23 cellular contexts compared by ENCODE assay signal in genomic region chr17:63685021-63685420, GRCh38. TPM values are rescaled to one million over a fixed set of nuclear protein-coding genes. Genes with fewer than 3 reads are reported as not detected.
A peak's percentile ranks its signal among the peaks of the same experiment; 100 is the strongest.
DNase-seq lines count a peak whose midpoint lies in the region; ATAC-seq, FAIRE-seq and TF ChIP-seq lines count a peak whose summit lies in the region.
"Had no signal": no experiment of that assay in that cellular context is flagged by ENCODE, and none has a peak within 500 bp of the region (broad histone marks: within the 10 kb centered on the region; RNA-seq: fewer than 3 reads in every experiment).

No MANE protein-coding gene starts in this region.

- CTCF ChIA-PET in endothelial cell of umbilical vein (lab: Charles Lee): interaction anchor here (1.1 kb wide), 1 partner anchor 12 kb away, joined by 3 read pairs; no protein-coding TSS in a partner anchor

- H3K36me3 ChIP-seq in endothelial cell of umbilical vein (ENCODE audit: control insufficient read depth in 2 of 2, extremely low read depth in 1 of 2, insufficient read depth in 2 of 2, low read length in 2 of 2): peaks cover 9 to 41% of the 10 kb centered on the region in 2 experiments
- H3K36me3 ChIP-seq in osteoblast (ENCODE audit: insufficient read depth, low read length): peaks cover 50% of the 10 kb centered on the region
- peaks cover 0 to 59% (median 13%) of the 10 kb centered on the region in 4 donors for H3K36me3 ChIP-seq in right lobe of liver

- no peak overlapping the region for H3K4me3 Mint-ChIP-seq in naive thymus-derived CD8-positive, alpha-beta T cell
- H3K4me3 Mint-ChIP-seq: activated CD4-positive, alpha-beta memory T cell treated with anti-CD3 and anti-CD28 coated beads, Interleukin-2, amount 10 ng/mL, durations not matched to agents 7 days and 5 days; activated naive CD8-positive, alpha-beta T cell treated with anti-CD3 and anti-CD28 coated beads for 36 hours; activated T-helper 1 cell treated with anti-CD3 and anti-CD28 coated beads, Interleukin-12 subunit alpha, Interleukin-12 subunit beta, Interleukin-2, Interleukin-4 antibody, amounts not matched to agents 30 ng/mL and 10 ng/mL and 1 ng/mL, durations not matched to agents 14 hours and 24 hours and 36 hours; B cell; dendritic cell treated with granulocyte-macrophage colony-stimulating factor and Interleukin-4, amounts not matched to agents 40 ng/mL and 50 ng/mL, for 4 days; WTC11 had no signal

- FAIRE-seq in endothelial cell of umbilical vein (lab: Jason Lieb, UNC): peak; percentile 15
- no peak for FAIRE-seq in GM12892 (lab: Jason Lieb, UNC)
- FAIRE-seq: small intestine had no signal

- dilution Hi-C loops in endothelial cell of umbilical vein (cut with MboI; ENCODE audit: extremely low pct_ligation_motif_present, low sequenced_read_pairs): no loop called here

- peak overlapping the region; percentile 52 for H3K27ac ChIP-seq in C4-2B
- no peak overlapping the region for H3K27ac ChIP-seq in endothelial cell of umbilical vein (ENCODE audit: insufficient read depth, low read depth, low read length)
- no peak overlapping the region for H3K27ac ChIP-seq in osteoblast (ENCODE audit: low read depth, low read length)
- H3K27ac ChIP-seq in right lobe of liver: no peak overlapping the region
- H3K27ac ChIP-seq: gastrocnemius medialis, left ventricle myocardium inferior, testis had no signal

- H4K20me1 ChIP-seq in endothelial cell of umbilical vein (replicated peaks; ENCODE audit: control insufficient read depth, extremely low read depth, insufficient read depth, low read length): no peaks in the 10 kb centered on the region
- peaks cover 2% of the 10 kb centered on the region for H4K20me1 ChIP-seq in osteoblast (ENCODE audit: insufficient read depth, low read length)

- POLR2A ChIA-PET in endothelial cell of umbilical vein (lab: Charles Lee): no interaction called here
- POLR2A ChIA-PET in naive thymus-derived CD8-positive, alpha-beta T cell (lab: Charles Lee): interaction anchor here (4.3 kb wide), 1 partner anchor 11 kb away, joined by 43 read pairs; no protein-coding TSS in a partner anchor

- no peak for TF ChIP-seq CTCF in C4-2B (conservative IDR thresholded peaks at IDR 0.05)
- no peak for TF ChIP-seq CTCF in LNCaP clone FGC (IDR thresholded peaks at IDR 0.05; ENCODE audit: control insufficient read depth, extremely low read depth, insufficient read depth)
- TF ChIP-seq CTCF in endothelial cell of umbilical vein (IDR thresholded peaks at IDR 0.05; ENCODE audit: extremely low read depth in 1 of 2, insufficient read depth in 1 of 2, low read depth in 1 of 2, low read length in 2 of 2): no peak
- TF ChIP-seq CTCF in osteoblast (IDR thresholded peaks at IDR 0.05; ENCODE audit: extremely low read depth, low read depth, low read length): no peak
- no peak for TF ChIP-seq CTCF in right lobe of liver (IDR thresholded peaks at IDR 0.05)

- no peak overlapping the region for H3K9ac ChIP-seq in endothelial cell of umbilical vein (replicated peaks; ENCODE audit: extremely low read depth, insufficient read depth, low read length)

- peak overlapping the region in 2 of 10 donors; percentile 3 to 72 for H3K27ac Mint-ChIP-seq in naive thymus-derived CD8-positive, alpha-beta T cell
- H3K27ac Mint-ChIP-seq: activated CD4-positive, alpha-beta memory T cell treated with anti-CD3 and anti-CD28 coated beads, Interleukin-2, amount 10 ng/mL, durations not matched to agents 7 days and 5 days; activated naive CD8-positive, alpha-beta T cell treated with anti-CD3 and anti-CD28 coated beads for 36 hours; activated T-helper 1 cell treated with anti-CD3 and anti-CD28 coated beads, Interleukin-12 subunit alpha, Interleukin-12 subunit beta, Interleukin-2, Interleukin-4 antibody, amounts not matched to agents 30 ng/mL and 10 ng/mL and 1 ng/mL, durations not matched to agents 14 hours and 24 hours and 36 hours; B cell; dendritic cell treated with granulocyte-macrophage colony-stimulating factor and Interleukin-4, amounts not matched to agents 40 ng/mL and 50 ng/mL, for 4 days; WTC11 had no signal

- H3K36me3 Mint-ChIP-seq in naive thymus-derived CD8-positive, alpha-beta T cell: peaks cover 0 to 78% (median 6%) of the 10 kb centered on the region in 3 donors

- 67% methylated on average over 1 of the region's 2 CpGs for WGBS in right lobe of liver (ENCODE audit: insufficient coverage, low coverage, low lambda C conversion rate, missing lambda C conversion rate)

- no peak overlapping the region for H3K4me3 ChIP-seq in LNCaP clone FGC (ENCODE audit: low read depth, low read length)
- no peak overlapping the region for H3K4me3 ChIP-seq in endothelial cell of umbilical vein (replicated peaks in 1 of 3; ENCODE audit: insufficient read depth in 1 of 3, low read depth in 1 of 3, low read length in 3 of 3)
- no peak overlapping the region for H3K4me3 ChIP-seq in osteoblast (ENCODE audit: insufficient read depth, low read length)
- no peak overlapping the region for H3K4me3 ChIP-seq in right lobe of liver
- H3K4me3 ChIP-seq: gastrocnemius medialis, left ventricle myocardium inferior, testis had no signal

- H3K4me1 Mint-ChIP-seq in naive thymus-derived CD8-positive, alpha-beta T cell: peaks cover 3 to 12% (median 7%) of the 10 kb centered on the region in 4 donors
- H3K4me1 Mint-ChIP-seq: B cell had no signal

- H3K27me3 Mint-ChIP-seq in naive thymus-derived CD8-positive, alpha-beta T cell: no peaks in the 10 kb centered on the region
- H3K27me3 Mint-ChIP-seq: activated CD4-positive, alpha-beta memory T cell treated with anti-CD3 and anti-CD28 coated beads, Interleukin-2, amount 10 ng/mL, durations not matched to agents 7 days and 5 days; activated naive CD8-positive, alpha-beta T cell treated with anti-CD3 and anti-CD28 coated beads for 36 hours; B cell; dendritic cell treated with granulocyte-macrophage colony-stimulating factor and Interleukin-4, amounts not matched to agents 40 ng/mL and 50 ng/mL, for 4 days had no signal

- TF ChIP-seq POLR2A in endothelial cell of umbilical vein (IDR thresholded peaks at IDR 0.05; ENCODE audit: low read depth, low read length) (no peak), right lobe of liver (IDR thresholded peaks at IDR 0.05) (no peak), GM12892 (IDR thresholded peaks at IDR 0.05; ENCODE audit: low read depth, low read length) (no peak)

- H3K9me3 ChIP-seq in endothelial cell of umbilical vein (replicated peaks; ENCODE audit: control insufficient read depth, insufficient read depth, low read length) (no peaks in the 10 kb centered on the region), osteoblast (ENCODE audit: low read depth, low read length) (no peaks in the 10 kb centered on the region), right lobe of liver (no peaks in the 10 kb centered on the region)
- H3K9me3 ChIP-seq: gastrocnemius medialis, left ventricle myocardium inferior, testis had no signal

- peak; percentile 59 for DNase-seq in LNCaP clone FGC (ENCODE audit: low read depth)
- no peak for DNase-seq in endothelial cell of umbilical vein (ENCODE audit: low read depth, low spot score)
- peak; percentile 29 for DNase-seq in osteoblast (ENCODE audit: insufficient read length, low spot score, missing footprints)
- DNase-seq in right lobe of liver: no peak
- no peak for DNase-seq in stimulated activated CD4-positive, alpha-beta T cell treated with anti-CD3 and anti-CD28 coated beads, Interleukin-2, amount 100 ng/mL, for 24 hours
- no peak for DNase-seq in naive thymus-derived CD8-positive, alpha-beta T cell
- no peak for DNase-seq in GM12892 (ENCODE audit: insufficient read length)
- DNase-seq: activated CD4-positive, alpha-beta memory T cell treated with anti-CD3 and anti-CD28 coated beads, Interleukin-2, amount 10 ng/mL, durations not matched to agents 7 days and 5 days; activated naive CD8-positive, alpha-beta T cell treated with anti-CD3 and anti-CD28 coated beads for 36 hours; Calu3; gastrocnemius medialis; GDM1; left ventricle myocardium inferior; NCI-H146; small intestine; stimulated activated CD8-positive, alpha-beta memory T cell treated with anti-CD3 and anti-CD28 coated beads, Interleukin-4, amount 100 ng/mL, for 48 hours; T-helper 1 cell; testis had no signal

- H3K9me3 Mint-ChIP-seq in naive thymus-derived CD8-positive, alpha-beta T cell: no peaks in the 10 kb centered on the region
- H3K9me3 Mint-ChIP-seq: activated CD4-positive, alpha-beta memory T cell treated with anti-CD3 and anti-CD28 coated beads, Interleukin-2, amount 10 ng/mL, durations not matched to agents 7 days and 5 days; activated naive CD8-positive, alpha-beta T cell treated with anti-CD3 and anti-CD28 coated beads for 36 hours; activated T-helper 1 cell treated with anti-CD3 and anti-CD28 coated beads, Interleukin-12 subunit alpha, Interleukin-12 subunit beta, Interleukin-2, Interleukin-4 antibody, amounts not matched to agents 30 ng/mL and 10 ng/mL and 1 ng/mL, durations not matched to agents 14 hours and 24 hours and 36 hours; dendritic cell treated with granulocyte-macrophage colony-stimulating factor and Interleukin-4, amounts not matched to agents 40 ng/mL and 50 ng/mL, for 4 days; WTC11 had no signal

- H3K9me1 ChIP-seq in endothelial cell of umbilical vein (replicated peaks; ENCODE audit: control insufficient read depth, extremely low read depth, insufficient read depth, low read length): no peaks in the 10 kb centered on the region

- H3K4me2 ChIP-seq in endothelial cell of umbilical vein (ENCODE audit: insufficient read depth, low read length) (no peak overlapping the region), osteoblast (ENCODE audit: insufficient read depth, low read length) (no peak overlapping the region)

- no peak for ATAC-seq in right lobe of liver
- no peak for ATAC-seq in naive thymus-derived CD8-positive, alpha-beta T cell
- ATAC-seq: gastrocnemius medialis, WTC11 had no signal

- H3K79me2 ChIP-seq in endothelial cell of umbilical vein (ENCODE audit: control insufficient read depth, insufficient read depth, low read length) (peaks cover 3% of the 10 kb centered on the region), osteoblast (ENCODE audit: insufficient read depth, low read length) (no peaks in the 10 kb centered on the region)

- H3K4me1 ChIP-seq in endothelial cell of umbilical vein (ENCODE audit: control insufficient read depth, extremely low read depth, insufficient read depth, low read length): peaks cover 18% of the 10 kb centered on the region
- no peaks in the 10 kb centered on the region for H3K4me1 ChIP-seq in osteoblast (ENCODE audit: insufficient read depth, low read length)
- H3K4me1 ChIP-seq in right lobe of liver: peaks cover 0 to 10% (median 2%) of the 10 kb centered on the region in 4 donors
- H3K4me1 ChIP-seq: gastrocnemius medialis, testis had no signal

- intact Hi-C loops in endothelial cell of umbilical vein (cut with micrococcal nuclease): no loop called here
- intact Hi-C loops in right lobe of liver (cut with DNase I): no loop called here

- H2AFZ ChIP-seq in endothelial cell of umbilical vein (ENCODE audit: low read depth, low read length) (no peak overlapping the region), osteoblast (ENCODE audit: low read length) (no peak overlapping the region)

- H3K27me3 ChIP-seq in endothelial cell of umbilical vein (ENCODE audit: control insufficient read depth in 2 of 2, insufficient read depth in 2 of 2, low read length in 2 of 2): no peaks in the 10 kb centered on the region
- no peaks in the 10 kb centered on the region for H3K27me3 ChIP-seq in osteoblast (ENCODE audit: insufficient read depth, low read length)
- H3K27me3 ChIP-seq in right lobe of liver: no peaks in the 10 kb centered on the region
- H3K27me3 ChIP-seq: gastrocnemius medialis, testis had no signal

- BruUV-seq in endothelial cell of umbilical vein (replicated peaks; lab: Mats Ljungman, UMichigan): no TSS peak

RNA-seq across cellular contexts. Expression of gene LIMD2, which starts 14.9 kb away (rescaled TPM):
- total RNA-seq in endothelial cell of umbilical vein: 69.0 TPM in 2 replicates
- 83.9 and 99.9 TPM in 2 replicates for polyA plus RNA-seq in endothelial cell of umbilical vein
- 49.3 and 79.2 TPM in 2 replicates for polyA plus RNA-seq in endothelial cell of umbilical vein (2011; cell fraction: cytosol; rRNA removed)
- polyA plus RNA-seq in endothelial cell of umbilical vein (2011; cell fraction: nucleus; rRNA removed): 178 and 208 TPM in 2 replicates
- polyA plus RNA-seq in endothelial cell of umbilical vein (2012): 39.9 and 71.5 TPM in 2 replicates
- 19.3 and 23.6 TPM in 2 replicates for polyA minus RNA-seq in endothelial cell of umbilical vein
- not detected for polyA minus RNA-seq in endothelial cell of umbilical vein (2011; cell fraction: cytosol; rRNA and poly(A)+ RNA removed)
- polyA minus RNA-seq in endothelial cell of umbilical vein (2011; cell fraction: nucleus; rRNA and poly(A)+ RNA removed): 13.0 and 34.0 TPM in 2 replicates
- 4.3 and 5.9 TPM in 2 replicates for total RNA-seq in osteoblast
- 1 to 10 TPM; 2.8 to 9.4 (median 5.2) TPM for total RNA-seq in right lobe of liver
- total RNA-seq in naive thymus-derived CD8-positive, alpha-beta T cell: 100 to 1,000 TPM; 936 to 980 TPM
- polyA plus RNA-seq in naive thymus-derived CD8-positive, alpha-beta T cell: 100 to 1,000 TPM; 390 to 700 (median 632) TPM
- polyA plus RNA-seq in GM12892 (2012; ENCODE audit: missing spikeins): 79.9 TPM

RNA-seq across cellular contexts. Expression of gene STRADA, which starts 56.6 kb away (rescaled TPM):
- 47.0 and 49.6 TPM in 2 replicates for total RNA-seq in endothelial cell of umbilical vein
- 53.6 and 55.1 TPM in 2 replicates for polyA plus RNA-seq in endothelial cell of umbilical vein
- polyA plus RNA-seq in endothelial cell of umbilical vein (2011; cell fraction: cytosol; rRNA removed): 29.3 and 30.7 TPM in 2 replicates
- polyA plus RNA-seq in endothelial cell of umbilical vein (2011; cell fraction: nucleus; rRNA removed): 103 and 107 TPM in 2 replicates
- 37.1 and 46.6 TPM in 2 replicates for polyA plus RNA-seq in endothelial cell of umbilical vein (2012)
- 39.6 and 51.0 TPM in 2 replicates for polyA minus RNA-seq in endothelial cell of umbilical vein
- polyA minus RNA-seq in endothelial cell of umbilical vein (2011; cell fraction: cytosol; rRNA and poly(A)+ RNA removed): 6.7 TPM
- 37.4 and 55.2 TPM in 2 replicates for polyA minus RNA-seq in endothelial cell of umbilical vein (2011; cell fraction: nucleus; rRNA and poly(A)+ RNA removed)
- total RNA-seq in osteoblast: 29.7 and 35.4 TPM in 2 replicates
- total RNA-seq in right lobe of liver: 10 to 100 TPM in 5 of 6 experiments, 1 to 10 TPM in 1; 8.4 to 15.1 (median 13.0) TPM
- total RNA-seq in naive thymus-derived CD8-positive, alpha-beta T cell: 10 to 100 TPM; 57.0 to 57.1 TPM
- polyA plus RNA-seq in naive thymus-derived CD8-positive, alpha-beta T cell: 10 to 100 TPM; 17.8 to 24.5 (median 23.6) TPM
- 48.4 TPM for polyA plus RNA-seq in GM12892 (2012; ENCODE audit: missing spikeins)

Comparison
In these comparisons a context has a peak if more than half of its experiments do, and no peak if none do; other contexts are left out.
1. DNase-seq: peak in LNCaP clone FGC (single experiment) and osteoblast (single experiment); none in endothelial cell of umbilical vein (single experiment), right lobe of liver (0 of 3), stimulated activated CD4-positive, alpha-beta T cell treated with anti-CD3 and anti-CD28 coated beads, Interleukin-2, amount 100 ng/mL, for 24 hours (0 of 2), naive thymus-derived CD8-positive, alpha-beta T cell (0 of 10) and GM12892 (single experiment).
2. RNA of gene LIMD2, which starts 14.9 kb away (total RNA-seq): 936 to 980 TPM in naive thymus-derived CD8-positive, alpha-beta T cell; 69.0 TPM in endothelial cell of umbilical vein, 2.8 to 9.4 TPM in right lobe of liver and 4.3 to 5.9 TPM in osteoblast; every median in the first group is over 10 times any median in the second.